ENCODE assay signal across 8 cellular contexts in genomic region chr14:105698940-105699556, GRCh38.
A peak's percentile ranks its signal among the peaks of the same experiment; 100 is the strongest.
DNase-seq lines count a peak whose midpoint lies in the region; ATAC-seq, FAIRE-seq and TF ChIP-seq lines count a peak whose summit lies in the region.
"Not testable (repeated sequence)": the region's sequence is repeated elsewhere in the genome, so short reads cannot be mapped to it uniquely, and the experiment has no call there.

No MANE protein-coding gene starts in this region.

- WGBS in K562 (ENCODE audit: insufficient coverage, low coverage, missing lambda C conversion rate) = 2% methylated on average over 7 of the region's 27 CpGs

- not testable (repeated sequence) for H3K27me3 ChIP-seq in BLaER1; KMS-11 (ENCODE audit: insufficient read depth, low read depth); K562 (ENCODE audit: control insufficient read depth in 2 of 2, insufficient read depth in 2 of 2, low read length in 2 of 2); naive thymus-derived CD4-positive, alpha-beta T cell (ENCODE audit: control insufficient read depth in 2 of 2, insufficient read depth in 2 of 2, low read length in 2 of 2)

- in situ Hi-C loops in K562 (cut with MboI) = not testable (repeated sequence)

- DNase-seq in K562 (ENCODE audit: extremely low read depth in 1 of 4, low spot score in 3 of 4) = not testable (repeated sequence)
- DNase-seq in kidney = peak; percentile 72
- peak in 1 of 9 donors; percentile 21 for DNase-seq in naive thymus-derived CD4-positive, alpha-beta T cell
- peak in 1 of 2 donors; percentile 5 for DNase-seq in stimulated activated naive CD8-positive, alpha-beta T cell treated with anti-CD3 and anti-CD28 coated beads, Interleukin-15, amount 100 ng/mL, for 72 hours

- not testable (repeated sequence) for H3K27ac Mint-ChIP-seq in naive thymus-derived CD4-positive, alpha-beta T cell; stimulated activated naive CD8-positive, alpha-beta T cell treated with anti-CD3 and anti-CD28 coated beads, Interleukin-15, amount 100 ng/mL, for 72 hours

- TF ChIP-seq RAD21 in K562 (CRISPR knock-in tag; conservative IDR thresholded peaks at IDR 0.05 in 1 of 2, IDR thresholded peaks at IDR 0.05 in 1 of 2) = not testable (repeated sequence)

- TF ChIP-seq EP300 in K562 (IDR thresholded peaks at IDR 0.05; ENCODE audit: low read length) = not testable (repeated sequence)

- intact Hi-C loops in K562 (cut with micrococcal nuclease); kidney (cut with DNase I); naive thymus-derived CD4-positive, alpha-beta T cell (cut with micrococcal nuclease): not testable (repeated sequence)

- H3K36me3 ChIP-seq in BLaER1; KMS-11 (ENCODE audit: insufficient read depth); K562 (ENCODE audit: control insufficient read depth, insufficient read depth, low read length); kidney (ENCODE audit: control insufficient read depth in 1 of 2, insufficient read depth in 2 of 2, low read length in 2 of 2); naive thymus-derived CD4-positive, alpha-beta T cell (ENCODE audit: control insufficient read depth in 2 of 3, insufficient read depth in 3 of 3, low read length in 3 of 3): not testable (repeated sequence)

- not testable (repeated sequence) for H3K79me2 ChIP-seq in KMS-11 (ENCODE audit: insufficient read depth, low read depth); K562 (ENCODE audit: control insufficient read depth, insufficient read depth, low read length)

- H3K4me1 Mint-ChIP-seq in naive thymus-derived CD4-positive, alpha-beta T cell = peaks cover 0 to 15% (median 0%) of the 10 kb centered on the region in 7 donors
- not testable (repeated sequence) for H3K4me1 Mint-ChIP-seq in stimulated activated naive CD8-positive, alpha-beta T cell treated with anti-CD3 and anti-CD28 coated beads, Interleukin-15, amount 100 ng/mL, for 72 hours

- H3K4me3 ChIP-seq in BLaER1; KMS-11 (IDR thresholded peaks at IDR 0.05; ENCODE audit: insufficient read depth, low read depth, low read length); K562; kidney (ENCODE audit: low read length in 2 of 2); naive thymus-derived CD4-positive, alpha-beta T cell (ENCODE audit: low read length): not testable (repeated sequence)

- H3K4me3 Mint-ChIP-seq in naive thymus-derived CD4-positive, alpha-beta T cell; stimulated activated naive CD8-positive, alpha-beta T cell treated with anti-CD3 and anti-CD28 coated beads, Interleukin-15, amount 100 ng/mL, for 72 hours: not testable (repeated sequence)

- POLR2A ChIA-PET in K562 (lab: Yijun Ruan, JAX); naive thymus-derived CD4-positive, alpha-beta T cell (lab: Charles Lee): not testable (repeated sequence)

- H4K20me1 ChIP-seq in BLaER1; KMS-11 (ENCODE audit: insufficient read depth); K562 (replicated peaks; ENCODE audit: control insufficient read depth, insufficient read depth, low read length): not testable (repeated sequence)

- H3K27me3 Mint-ChIP-seq in naive thymus-derived CD4-positive, alpha-beta T cell = peaks cover 0 to 15% (median 0%) of the 10 kb centered on the region in 5 donors
- peaks cover 15% of the 10 kb centered on the region for H3K27me3 Mint-ChIP-seq in stimulated activated naive CD8-positive, alpha-beta T cell treated with anti-CD3 and anti-CD28 coated beads, Interleukin-15, amount 100 ng/mL, for 72 hours

- ATAC-seq in GM18909 (IDR thresholded peaks at IDR 0.05; ENCODE audit: poor library complexity, unreplicated experiment) = peak; percentile 40
- ATAC-seq in SK-N-SH treated with all-trans-retinoic acid at 6 μM for 48 hours = peak; percentile 62
- peak; percentile 38 for ATAC-seq in K562
- ATAC-seq in naive thymus-derived CD4-positive, alpha-beta T cell = peak; percentile 19
- ATAC-seq in stimulated activated naive CD8-positive, alpha-beta T cell treated with anti-CD3 and anti-CD28 coated beads, Interleukin-15, amount 100 ng/mL, for 72 hours = peak; percentile 29

- H3K27ac ChIP-seq in BLaER1; K562 (ENCODE audit: extremely low read depth, low read depth, low read length); kidney (ENCODE audit: low read depth in 2 of 2, low read length in 2 of 2); naive thymus-derived CD4-positive, alpha-beta T cell (ENCODE audit: low read depth, low read length): not testable (repeated sequence)
- peak overlapping the region; percentile 66 for H3K27ac ChIP-seq in KMS-11

- H2AFZ ChIP-seq in KMS-11 (ENCODE audit: low read depth); K562 (ENCODE audit: low read depth, low read length): not testable (repeated sequence)

- H3K9ac ChIP-seq in BLaER1; KMS-11; K562 (ENCODE audit: insufficient read depth in 1 of 2, low read depth in 2 of 2, low read length in 2 of 2); kidney (ENCODE audit: low read length in 2 of 2): not testable (repeated sequence)

- H3K36me3 Mint-ChIP-seq in naive thymus-derived CD4-positive, alpha-beta T cell = not testable (repeated sequence)

- TF ChIP-seq CTCF in KMS-11 (conservative IDR thresholded peaks at IDR 0.05; ENCODE audit: low read depth, low read length); K562 (IDR thresholded peaks at IDR 0.05 in 2 of 3, conservative IDR thresholded peaks at IDR 0.05 in 1 of 3; ENCODE audit: insufficient read depth in 2 of 3, low read depth in 1 of 3, low read length in 3 of 3); kidney (IDR thresholded peaks at IDR 0.05; ENCODE audit: borderline replicate concordance, extremely low read depth, insufficient read depth): not testable (repeated sequence)

- peak overlapping the region; percentile 66 for H3K4me2 ChIP-seq in BLaER1
- not testable (repeated sequence) for H3K4me2 ChIP-seq in KMS-11; K562 (ENCODE audit: insufficient read depth, low read length)

- CTCF ChIA-PET in K562 (lab: Yijun Ruan, JAX; ENCODE audit: low intra/inter-chr PET ratio); naive thymus-derived CD4-positive, alpha-beta T cell (lab: Charles Lee): not testable (repeated sequence)

- not testable (repeated sequence) for H3K9me3 Mint-ChIP-seq in naive thymus-derived CD4-positive, alpha-beta T cell; stimulated activated naive CD8-positive, alpha-beta T cell treated with anti-CD3 and anti-CD28 coated beads, Interleukin-15, amount 100 ng/mL, for 72 hours

- not testable (repeated sequence) for BruUV-seq in K562 (replicated peaks; lab: Mats Ljungman, UMichigan)

- not testable (repeated sequence) for TF ChIP-seq POLR2A in K562 (conservative IDR thresholded peaks at IDR 0.05)

- not testable (repeated sequence) for FAIRE-seq in K562 (lab: Jason Lieb, UNC); kidney (lab: Jason Lieb, UNC)

- H3K4me1 ChIP-seq in BLaER1 (peaks cover 64% of the 10 kb centered on the region), KMS-11 (ENCODE audit: low read depth, poor library complexity, severe bottlenecking) (peaks cover 51% of the 10 kb centered on the region)
- H3K4me1 ChIP-seq in K562 (replicated peaks in 1 of 2; ENCODE audit: control insufficient read depth in 2 of 2, insufficient read depth in 2 of 2, low read length in 2 of 2); kidney (ENCODE audit: control insufficient read depth in 1 of 2, insufficient read depth in 1 of 2, low read depth in 1 of 2, low read length in 2 of 2); naive thymus-derived CD4-positive, alpha-beta T cell (ENCODE audit: control insufficient read depth in 2 of 2, insufficient read depth in 2 of 2, low read length in 2 of 2): not testable (repeated sequence)

- not testable (repeated sequence) for H3K9me3 ChIP-seq in BLaER1; K562 (replicated peaks; ENCODE audit: control insufficient read depth, insufficient read depth, low read depth, low read length); kidney (ENCODE audit: control insufficient read depth in 1 of 2, low read length in 2 of 2); naive thymus-derived CD4-positive, alpha-beta T cell (ENCODE audit: control insufficient read depth in 2 of 3, low read length in 3 of 3)

- H3K9me1 ChIP-seq in K562 (ENCODE audit: control insufficient read depth, insufficient read depth, low read length) = not testable (repeated sequence)
